In genomic region chr20:17857639-17858449, GRCh38 we compare ENCODE assay signal across 16 cellular contexts.
"Had no signal": no experiment of that assay in that cellular context is flagged by ENCODE, and none has a peak within 500 bp of the region (broad histone marks: within the 10 kb centered on the region; RNA-seq: fewer than 3 reads in every experiment).

No MANE protein-coding gene starts in this region.

- H3K4me3 Mint-ChIP-seq: activated CD4-positive, alpha-beta memory T cell treated with anti-CD3 and anti-CD28 coated beads for 36 hours; neural progenitor cell; T-helper 2 cell treated with Interferon-gamma antibody and Interleukin-4, amounts not matched to agents 5 μg/mL and 100 μg/mL, for 36 hours had no signal

- H3K36me3 ChIP-seq: neural progenitor cell, ovary, stomach, thoracic aorta, uterus had no signal

- H3K9me3 ChIP-seq: ovary, stomach, thoracic aorta, uterus had no signal

- H3K4me2 ChIP-seq: neural progenitor cell had no signal

- H3K27ac ChIP-seq: neural progenitor cell, ovary, thoracic aorta, uterus had no signal

- H3K4me1 Mint-ChIP-seq: neural progenitor cell had no signal

- H3K4me3 ChIP-seq: neural progenitor cell, ovary, stomach, thoracic aorta, uterus had no signal

- H3K9ac ChIP-seq: neural progenitor cell had no signal

- DNase-seq: activated CD4-positive, alpha-beta memory T cell treated with anti-CD3 and anti-CD28 coated beads for 36 hours; activated CD4-positive, CD25-positive, alpha-beta regulatory T cell treated with anti-CD3 and anti-CD28 coated beads, Interleukin-2, amount 50 U/mL, for 72 hours; activated CD8-positive, alpha-beta memory T cell treated with anti-CD3 and anti-CD28 coated beads, Interleukin-2, amount 50 U/mL, for 4 hours; activated naive CD8-positive, alpha-beta T cell treated with anti-CD3 and anti-CD28 coated beads, Interleukin-2, amount 10 ng/mL, durations not matched to agents 7 days and 5 days; anterior cingulate cortex; dermis blood vessel endothelial cell; foreskin melanocyte; head of caudate nucleus; ovary; stimulated activated CD4-positive, alpha-beta T cell treated with anti-CD3 and anti-CD28 coated beads, Interleukin-4, amount 100 ng/mL, for 1 hour; stimulated activated CD8-positive, alpha-beta memory T cell treated with anti-CD3 and anti-CD28 coated beads, Interleukin-4, amount 100 ng/mL, for 48 hours; stomach; uterus had no signal

- H3K27me3 ChIP-seq: neural progenitor cell, ovary, stomach, uterus had no signal

- H3K9me3 Mint-ChIP-seq: activated CD4-positive, alpha-beta memory T cell treated with anti-CD3 and anti-CD28 coated beads for 36 hours; activated naive CD8-positive, alpha-beta T cell treated with anti-CD3 and anti-CD28 coated beads, Interleukin-2, amount 10 ng/mL, durations not matched to agents 7 days and 5 days; T-helper 2 cell treated with Interferon-gamma antibody and Interleukin-4, amounts not matched to agents 5 μg/mL and 100 μg/mL, for 36 hours had no signal

- H3K27ac Mint-ChIP-seq: activated CD4-positive, alpha-beta memory T cell treated with anti-CD3 and anti-CD28 coated beads for 36 hours; neural progenitor cell; T-helper 2 cell treated with Interferon-gamma antibody and Interleukin-4, amounts not matched to agents 5 μg/mL and 100 μg/mL, for 36 hours had no signal

- H3K36me3 Mint-ChIP-seq: activated CD4-positive, alpha-beta memory T cell treated with anti-CD3 and anti-CD28 coated beads for 36 hours; activated naive CD8-positive, alpha-beta T cell treated with anti-CD3 and anti-CD28 coated beads, Interleukin-2, amount 10 ng/mL, durations not matched to agents 7 days and 5 days; neural progenitor cell had no signal

- H3K4me1 ChIP-seq: neural progenitor cell, uterus had no signal
